In genomic region chr17:7234100-7235012, GRCh38 we compare ENCODE assay signal across 8 cellular contexts. TPM values are rescaled to one million over a fixed set of nuclear protein-coding genes. Genes with fewer than 3 reads are reported as not detected.
DNase-seq lines count a peak whose midpoint lies in the region; ATAC-seq, FAIRE-seq and TF ChIP-seq lines count a peak whose summit lies in the region.

TSS of gene DVL2 (minus strand) at chr17:7234517. CDS start at chr17:7234262, 255 bp downstream.

- H4K20me1 ChIP-seq in H1 (replicated peaks in 1 of 2; ENCODE audit: control insufficient read depth in 1 of 2, insufficient read depth in 2 of 2, low read length in 2 of 2): peaks cover 17 to 41% of the 10 kb centered on the region in 2 experiments

- H2AK5ac ChIP-seq in H1 (ENCODE audit: low read depth, low read length) (peak within 1 kb of the TSS; percentile 26; the same call in 1 of the 2 replicates), mesenchymal stem cell (ENCODE audit: low read length, severe bottlenecking) (peak within 1 kb of the TSS; percentile 48)

- peak within 1 kb of the TSS; percentile 90 to 92 (median 91) for H3K27ac Mint-ChIP-seq in CD4-positive, CD25-positive, alpha-beta regulatory T cell
- peak within 1 kb of the TSS; percentile 92 for H3K27ac Mint-ChIP-seq in activated CD8-positive, alpha-beta memory T cell treated with anti-CD3 and anti-CD28 coated beads, Interleukin-2, amount 10 ng/mL, durations not matched to agents 7 days and 5 days

- TF ChIP-seq POLR2A in H1 (IDR thresholded peaks at IDR 0.05; ENCODE audit: control extremely low read depth in 1 of 2, low read depth in 2 of 2, low read length in 2 of 2): peak; percentile 66 to 89

- no peak within 1 kb of the TSS for H3K23ac ChIP-seq in H1 (ENCODE audit: insufficient read length)
- peak within 1 kb of the TSS in 1 of 2 experiments; percentile 34 for H3K23ac ChIP-seq in mesenchymal stem cell (ENCODE audit: low read length in 2 of 2)

- peaks cover 13% of the 10 kb centered on the region for H3K79me1 ChIP-seq in H1 (ENCODE audit: low read depth, low read length)
- H3K79me1 ChIP-seq in mesenchymal stem cell (replicated peaks; ENCODE audit: low read length, poor library complexity, severe bottlenecking): peaks cover 11% of the 10 kb centered on the region

- peak within 1 kb of the TSS; percentile 48 for H3K18ac ChIP-seq in H1 (ENCODE audit: extremely low read depth, low read length)
- peak within 1 kb of the TSS; percentile 91 to 93 for H3K18ac ChIP-seq in mesenchymal stem cell (ENCODE audit: low read depth in 1 of 2, low read length in 2 of 2)

- H4K8ac ChIP-seq in H1 (ENCODE audit: extremely low read depth, insufficient read depth, low read length): peak within 1 kb of the TSS; percentile 96
- peak within 1 kb of the TSS; percentile 94 for H4K8ac ChIP-seq in mesenchymal stem cell (ENCODE audit: low read length)

- H3K4me1 Mint-ChIP-seq in CD4-positive, CD25-positive, alpha-beta regulatory T cell: peaks cover 10 to 59% (median 34%) of the 10 kb centered on the region in 4 donors
- peaks cover 45% of the 10 kb centered on the region for H3K4me1 Mint-ChIP-seq in activated CD8-positive, alpha-beta memory T cell treated with anti-CD3 and anti-CD28 coated beads, Interleukin-2, amount 10 ng/mL, durations not matched to agents 7 days and 5 days

- H2BK120ac ChIP-seq in H1 (replicated peaks; ENCODE audit: low read depth, low read length) (no peak within 1 kb of the TSS), mesenchymal stem cell (ENCODE audit: low read depth, low read length) (peak within 1 kb of the TSS; percentile 84)

- H3K14ac ChIP-seq in H1 (ENCODE audit: insufficient read length) (no peak within 1 kb of the TSS), mesenchymal stem cell (ENCODE audit: low read length in 2 of 2) (peak within 1 kb of the TSS in 1 of 2 experiments; percentile 89)

- H4K91ac ChIP-seq in H1 (replicated peaks; ENCODE audit: insufficient read length, low read length): peak within 1 kb of the TSS; percentile 17
- peak within 1 kb of the TSS; percentile 85 for H4K91ac ChIP-seq in mesenchymal stem cell (ENCODE audit: low read length)

- no peaks in the 10 kb centered on the region for H3K23me2 ChIP-seq in H1 (ENCODE audit: low read depth, low read length)

- peaks cover 30% of the 10 kb centered on the region for H3K4me1 ChIP-seq in CD4-positive, CD25-positive, alpha-beta regulatory T cell (ENCODE audit: control insufficient read depth, insufficient read depth, low read length, poor library complexity, severe bottlenecking)
- H3K4me1 ChIP-seq in NT2/D1 (ENCODE audit: insufficient read depth, insufficient read length): peaks cover 10% of the 10 kb centered on the region
- H3K4me1 ChIP-seq in H1 (replicated peaks in 1 of 4; ENCODE audit: control insufficient read depth in 3 of 4, insufficient read depth in 4 of 4, low read length in 3 of 4): peaks cover 3 to 14% (median 6%) of the 10 kb centered on the region in 4 experiments; a peak in 6 of 7 replicates
- peaks cover 28% of the 10 kb centered on the region for H3K4me1 ChIP-seq in mesenchymal stem cell (ENCODE audit: control insufficient read depth, insufficient read depth, low read depth, low read length)

- H3K36me3 Mint-ChIP-seq in CD4-positive, CD25-positive, alpha-beta regulatory T cell: peaks cover 16% of the 10 kb centered on the region
- H3K36me3 Mint-ChIP-seq in activated CD8-positive, alpha-beta memory T cell treated with anti-CD3 and anti-CD28 coated beads, Interleukin-2, amount 10 ng/mL, durations not matched to agents 7 days and 5 days: peaks cover 33% of the 10 kb centered on the region

- no peaks in the 10 kb centered on the region for H3K27me3 ChIP-seq in CD4-positive, CD25-positive, alpha-beta regulatory T cell (ENCODE audit: control insufficient read depth, insufficient read depth, low read length)
- H3K27me3 ChIP-seq in NT2/D1 (ENCODE audit: insufficient read depth, insufficient read length) (no peaks in the 10 kb centered on the region), H1 (replicated peaks in 1 of 4; ENCODE audit: control insufficient read depth in 3 of 4, extremely low read depth in 1 of 4, insufficient read depth in 3 of 4, low read length in 3 of 4) (no peaks in the 10 kb centered on the region), mesenchymal stem cell (ENCODE audit: control insufficient read depth in 1 of 2, insufficient read depth in 1 of 2, low read length in 2 of 2) (no peaks in the 10 kb centered on the region)

- H2AFZ ChIP-seq in H1 (ENCODE audit: low read length) (no peak within 1 kb of the TSS), mesenchymal stem cell (ENCODE audit: low read depth, low read length) (no peak within 1 kb of the TSS)

- peak; percentile 60 to 62 for ATAC-seq in CD4-positive, CD25-positive, alpha-beta regulatory T cell (ENCODE audit: low read depth in 2 of 2)
- peak; percentile 46 for ATAC-seq in GM19463 (IDR thresholded peaks at IDR 0.05; ENCODE audit: unreplicated experiment)
- ATAC-seq in activated CD8-positive, alpha-beta memory T cell treated with anti-CD3 and anti-CD28 coated beads, Interleukin-2, amount 10 ng/mL, durations not matched to agents 7 days and 5 days: peak; percentile 50

- FAIRE-seq in H1 (lab: Jason Lieb, UNC): peak; percentile 52

- H3K27ac ChIP-seq in CD4-positive, CD25-positive, alpha-beta regulatory T cell (ENCODE audit: insufficient read depth, low read length, poor library complexity, severe bottlenecking): peak within 1 kb of the TSS; percentile 81
- H3K27ac ChIP-seq in H1 (ENCODE audit: low read depth, low read length) (peak within 1 kb of the TSS; percentile 71), mesenchymal stem cell (ENCODE audit: low read length, poor library complexity, severe bottlenecking) (peak within 1 kb of the TSS; percentile 90)

- TF ChIP-seq CTCF in H1 (IDR thresholded peaks at IDR 0.05; ENCODE audit: control extremely low read depth in 1 of 3, insufficient read depth in 1 of 3, low read depth in 1 of 3, low read length in 3 of 3): no peak

- no peak within 1 kb of the TSS; the same call in 1 of the 2 replicates for H2BK15ac ChIP-seq in H1 (ENCODE audit: low read length)
- H2BK15ac ChIP-seq in mesenchymal stem cell (ENCODE audit: low read depth, poor library complexity, severe bottlenecking): peak within 1 kb of the TSS; percentile 85

- H3K9me3 ChIP-seq in CD4-positive, CD25-positive, alpha-beta regulatory T cell (ENCODE audit: control insufficient read depth in 2 of 2, low read length in 2 of 2): no peaks in the 10 kb centered on the region
- H3K9me3 ChIP-seq in NT2/D1 (ENCODE audit: insufficient read depth, low read length) (no peaks in the 10 kb centered on the region), H1 (ENCODE audit: insufficient read depth in 2 of 2, low read depth in 1 of 2, low read length in 1 of 2) (no peaks in the 10 kb centered on the region), mesenchymal stem cell (ENCODE audit: control insufficient read depth, low read length) (no peaks in the 10 kb centered on the region)

- peak within 1 kb of the TSS; percentile 79 for H3K9ac ChIP-seq in NT2/D1 (ENCODE audit: insufficient read length, low read depth)
- H3K9ac ChIP-seq in H1 (replicated peaks in 1 of 4; ENCODE audit: extremely low read depth in 1 of 4, low read depth in 3 of 4, low read length in 3 of 4): peak within 1 kb of the TSS; percentile 73 to 90 (median 82)
- peak within 1 kb of the TSS; percentile 100 for H3K9ac ChIP-seq in mesenchymal stem cell (ENCODE audit: low read length)

- H3K9me3 Mint-ChIP-seq in CD4-positive, CD25-positive, alpha-beta regulatory T cell: peaks cover 0 to under 1% (median 0%) of the 10 kb centered on the region in 7 donors
- H3K9me3 Mint-ChIP-seq in activated CD8-positive, alpha-beta memory T cell treated with anti-CD3 and anti-CD28 coated beads, Interleukin-2, amount 10 ng/mL, durations not matched to agents 7 days and 5 days (ENCODE audit: low read depth): no peaks in the 10 kb centered on the region

- H3K56ac ChIP-seq in H1 (replicated peaks; ENCODE audit: insufficient read length, low read depth, low read length): peak within 1 kb of the TSS; percentile 87

- H2BK12ac ChIP-seq in H1 (ENCODE audit: low read depth, low read length) (0 out of 2 replicates have a peak within 1 kb of the TSS, but pooled peaks have one; percentile 33), mesenchymal stem cell (ENCODE audit: low read length in 2 of 2) (peak within 1 kb of the TSS in 1 of 2 experiments; percentile 12)

- H2BK5ac ChIP-seq in H1 (ENCODE audit: low read depth, low read length): peak within 1 kb of the TSS; percentile 87
- peak within 1 kb of the TSS; percentile 53 for H2BK5ac ChIP-seq in mesenchymal stem cell (ENCODE audit: low read depth, low read length, poor library complexity, severe bottlenecking)

- TF ChIP-seq RAD21 in H1 (IDR thresholded peaks at IDR 0.05 in 1 of 2, conservative IDR thresholded peaks at IDR 0.05 in 1 of 2; ENCODE audit: low read depth in 2 of 2, low read length in 2 of 2): no peak; a peak in 1 of 4 replicates

- POLR2A ChIA-PET in H1 (lab: Charles Lee; ENCODE audit: partially characterized antibody): interaction anchor here (0.8 to 19.7 kb wide), 20 partner anchors 8 to 452 kb away, joined by 3 to 386 read pairs (median 6); partner anchors contain the start of genes ACADVL, CLDN7, CTDNEP1 and DLG4

- 7% methylated on average over 48 of the region's 74 CpGs; no CpG with 5 or more reads in 1 of the 2 experiments for WGBS in H1 (ENCODE audit: extremely low coverage in 1 of 2, insufficient coverage in 1 of 2, insufficient read length in 1 of 2, insufficient replicate concordance in 2 of 2, low coverage in 1 of 2, low lambda C conversion rate in 2 of 2, missing lambda C conversion rate in 1 of 2), 2 experiments
- 1% methylated on average over 51 of the region's 74 CpGs for WGBS in mesenchymal stem cell

- 0 out of 3 replicates have a peak, but pooled peaks of 1 of the 2 experiments have one; percentile 61 for TF ChIP-seq EP300 in H1 (IDR thresholded peaks at IDR 0.05; ENCODE audit: borderline replicate concordance in 1 of 2, low read depth in 2 of 2, low read length in 2 of 2)

- H3K36me3 ChIP-seq in CD4-positive, CD25-positive, alpha-beta regulatory T cell (ENCODE audit: control insufficient read depth, insufficient read depth, low read length): peaks cover 30% of the 10 kb centered on the region
- H3K36me3 ChIP-seq in NT2/D1 (ENCODE audit: insufficient read depth, insufficient read length, low read length): peaks cover 49% of the 10 kb centered on the region
- peaks cover 17 to 32% (median 30%) of the 10 kb centered on the region in 4 experiments; a peak in 7 of 8 replicates for H3K36me3 ChIP-seq in H1 (ENCODE audit: control insufficient read depth in 2 of 4, insufficient read depth in 4 of 4, low read length in 3 of 4)
- peaks cover 38 to 42% of the 10 kb centered on the region in 2 experiments for H3K36me3 ChIP-seq in mesenchymal stem cell (ENCODE audit: control insufficient read depth in 1 of 2, insufficient read depth in 2 of 2, low read depth in 1 of 2, low read length in 2 of 2)

- H3K4me3 ChIP-seq in CD4-positive, CD25-positive, alpha-beta regulatory T cell (ENCODE audit: low read depth, low read length): peak within 1 kb of the TSS; percentile 93
- H3K4me3 ChIP-seq in NT2/D1 (ENCODE audit: insufficient read length, low read depth): peak within 1 kb of the TSS; percentile 71
- peak within 1 kb of the TSS; percentile 68 to 89 (median 80) for H3K4me3 ChIP-seq in H1 (ENCODE audit: extremely low read depth in 1 of 4, insufficient read depth in 2 of 4, low read depth in 3 of 4, low read length in 4 of 4)
- peak within 1 kb of the TSS; percentile 68 to 99 for H3K4me3 ChIP-seq in mesenchymal stem cell (ENCODE audit: insufficient read depth in 1 of 2, low read depth in 1 of 2, low read length in 2 of 2)

- CTCF ChIA-PET in activated CD8-positive, alpha-beta memory T cell treated with anti-CD3 and anti-CD28 coated beads, Interleukin-2, amount 10 ng/mL, durations not matched to agents 7 days and 5 days (lab: Charles Lee): interaction anchor here (0.6 to 1.5 kb wide), 5 partner anchors 13 to 72 kb away, joined by 3 to 6 read pairs (median 4); partner anchors contain the start of genes ACADVL and DLG4
- CTCF ChIA-PET in H1 (lab: Charles Lee; ENCODE audit: partially characterized antibody): interaction anchor here (1.0 to 6.4 kb wide), 4 partner anchors 11 to 219 kb away, joined by 3 to 46 read pairs (median 4); partner anchors contain the start of genes ACADVL and DLG4

- H2BK20ac ChIP-seq in H1 (ENCODE audit: low read length): no peak within 1 kb of the TSS

- H3K4ac ChIP-seq in H1 (replicated peaks; ENCODE audit: insufficient read length, low read depth, low read length) (no peak within 1 kb of the TSS), mesenchymal stem cell (ENCODE audit: low read depth in 1 of 2, low read length in 2 of 2) (peak within 1 kb of the TSS; percentile 35 to 91)

- H3K27me3 Mint-ChIP-seq in CD4-positive, CD25-positive, alpha-beta regulatory T cell: no peaks in the 10 kb centered on the region
- no peaks in the 10 kb centered on the region for H3K27me3 Mint-ChIP-seq in activated CD8-positive, alpha-beta memory T cell treated with anti-CD3 and anti-CD28 coated beads, Interleukin-2, amount 10 ng/mL, durations not matched to agents 7 days and 5 days

- H3K4me3 Mint-ChIP-seq in CD4-positive, CD25-positive, alpha-beta regulatory T cell: peak within 1 kb of the TSS; percentile 89 to 97 (median 94)
- H3K4me3 Mint-ChIP-seq in activated CD8-positive, alpha-beta memory T cell treated with anti-CD3 and anti-CD28 coated beads, Interleukin-2, amount 10 ng/mL, durations not matched to agents 7 days and 5 days: peak within 1 kb of the TSS; percentile 86

- peak; percentile 94 to 96 (median 95) for DNase-seq in CD4-positive, CD25-positive, alpha-beta regulatory T cell
- DNase-seq in HT1080 (ENCODE audit: low read depth) (peak; percentile 95), NT2/D1 (ENCODE audit: low read depth, low spot score) (peak; percentile 80), H1 (ENCODE audit: low read depth in 1 of 2, low spot score in 2 of 2) (peak in 1 of 2 experiments; percentile 95), mesenchymal stem cell (peak; percentile 95)
- peak; percentile 97 for DNase-seq in activated CD8-positive, alpha-beta memory T cell treated with anti-CD3 and anti-CD28 coated beads, Interleukin-2, amount 10 ng/mL, durations not matched to agents 7 days and 5 days
- DNase-seq in stimulated activated CD8-positive, alpha-beta memory T cell treated with anti-CD3 and anti-CD28 coated beads, Interleukin-12 subunit alpha, Interleukin-12 subunit beta, amount 100 ng/mL, for 24 hours (ENCODE audit: extremely low read depth): peak; percentile 85

- H3K4me2 ChIP-seq in H1 (ENCODE audit: insufficient read depth in 1 of 2, low read depth in 2 of 2, low read length in 2 of 2) (peak within 1 kb of the TSS; percentile 56 to 85), mesenchymal stem cell (ENCODE audit: low read length, poor library complexity, severe bottlenecking) (peak within 1 kb of the TSS; percentile 83)

- H4K5ac ChIP-seq in H1 (ENCODE audit: insufficient read length, low read depth, low read length): peak within 1 kb of the TSS; percentile 83

- peaks cover 13 to 68% of the 10 kb centered on the region in 2 experiments for H3K79me2 ChIP-seq in H1 (ENCODE audit: control insufficient read depth in 1 of 2, insufficient read depth in 2 of 2, low read length in 2 of 2)

RNA-seq across cellular contexts. Expression of gene DVL2, which starts in this region (rescaled TPM):
- total RNA-seq in CD4-positive, CD25-positive, alpha-beta regulatory T cell: 35.8 TPM
- polyA plus RNA-seq in CD4-positive, CD25-positive, alpha-beta regulatory T cell: 10 to 100 TPM; 10.5 to 19.4 (median 15.7) TPM
- 45.2 and 57.0 TPM in 2 replicates for total RNA-seq in HT1080 (2014; rRNA removed; shearing (Covaris generic))
- 22.7 and 24.2 TPM in 2 replicates for polyA plus RNA-seq in HT1080 (2015; cell fraction: cytosol; rRNA removed)
- 52.4 TPM in 2 replicates for polyA plus RNA-seq in HT1080 (2015; cell fraction: nucleus; rRNA removed)
- total RNA-seq in activated CD8-positive, alpha-beta memory T cell treated with anti-CD3 and anti-CD28 coated beads, Interleukin-2, amount 10 ng/mL, durations not matched to agents 7 days and 5 days: 10 to 100 TPM; 52.7 to 62.0 TPM
- total RNA-seq in H1 (2021; fragmentation: NEBNext Ultra II Directional; extraction: Animal tissue kit (Norgen Biotek cat#: 25700)): 59.3 and 59.6 TPM in 2 replicates
- 19.0 and 29.7 TPM in 2 replicates for polyA plus RNA-seq in H1 (2011; rRNA removed)
- polyA plus RNA-seq in H1 (2011; cell fraction: cytosol; rRNA removed): 15.8 TPM
- polyA plus RNA-seq in H1 (2011; cell fraction: nucleus; rRNA removed): 56.7 TPM
- 47.0 to 54.8 TPM (median 48.8 TPM) in 4 replicates for polyA plus RNA-seq in H1 (2012, experiment 1 of 2)
- polyA plus RNA-seq in H1 (2012, experiment 2 of 2): 44.2 TPM
- 28.5 TPM for polyA plus RNA-seq in H1 (2013, experiment 1 of 2)
- 25.2 TPM for polyA plus RNA-seq in H1 (2013, experiment 2 of 2)
- polyA minus RNA-seq in H1 (2011; rRNA and poly(A)+ RNA removed): 20.1 and 32.9 TPM in 2 replicates
- polyA minus RNA-seq in H1 (2011; cell fraction: cytosol; rRNA and poly(A)+ RNA removed): 19.4 TPM
- 46.9 TPM for polyA minus RNA-seq in H1 (2011; cell fraction: nucleus; rRNA and poly(A)+ RNA removed)
- 40.7 TPM for polyA plus RNA-seq in mesenchymal stem cell (2013, experiment 1 of 2)
- polyA plus RNA-seq in mesenchymal stem cell (2013, experiment 2 of 2): 39.7 TPM
